Comparison of ENCODE assay signal across 1 cellular context in genomic region chr17:50459081-50459676, GRCh38.
TF ChIP-seq lines count a peak whose summit lies in the region.

No MANE protein-coding gene starts in this region.

TF ChIP-seq in HepG2, 621 proteins besides CTCF, POLR2A, EP300 and RAD21 (continued from another document and continues in another):
- TF ChIP-seq HBP1 (CRISPR knock-in tag; IDR thresholded peaks at IDR 0.05; ENCODE audit: low read depth) = no peak
- TF ChIP-seq ZNF264 (CRISPR knock-in tag; IDR thresholded peaks at IDR 0.05) = no peak
- 0 out of 2 replicates have a peak, but pooled peaks have one; percentile 12 for TF ChIP-seq ZNF615 (CRISPR knock-in tag; IDR thresholded peaks at IDR 0.05; ENCODE audit: borderline replicate concordance)
- TF ChIP-seq ZNF276 (CRISPR knock-in tag; IDR thresholded peaks at IDR 0.05; ENCODE audit: low read depth) = no peak
- TF ChIP-seq TFDP2 (CRISPR knock-in tag; IDR thresholded peaks at IDR 0.05) = no peak
- peak; percentile 42; the same call in 1 of the 2 replicates for TF ChIP-seq MIXL1 (CRISPR knock-in tag; IDR thresholded peaks at IDR 0.05)
- TF ChIP-seq ZNF530 (CRISPR knock-in tag; IDR thresholded peaks at IDR 0.05; ENCODE audit: low read depth) = no peak
- no peak; the same call in 1 of the 2 replicates for TF ChIP-seq FOXK2 (IDR thresholded peaks at IDR 0.05)
- peak; percentile 48; the same call in 1 of the 2 replicates for TF ChIP-seq ARID4A (CRISPR knock-in tag; IDR thresholded peaks at IDR 0.05; ENCODE audit: borderline replicate concordance)
- 0 out of 2 replicates have a peak, but pooled peaks have one; percentile 69 for TF ChIP-seq ZNF33B (CRISPR knock-in tag; IDR thresholded peaks at IDR 0.05)
- no peak for TF ChIP-seq E2F1 (CRISPR knock-in tag; IDR thresholded peaks at IDR 0.05)
- TF ChIP-seq ZNF350 (CRISPR knock-in tag; IDR thresholded peaks at IDR 0.05; ENCODE audit: borderline replicate concordance, low read depth) = no peak; the same call in 1 of the 2 replicates
- no peak for TF ChIP-seq ZNF629 (CRISPR knock-in tag; conservative IDR thresholded peaks at IDR 0.05)
- TF ChIP-seq ZNF230 (CRISPR knock-in tag; IDR thresholded peaks at IDR 0.05) = no peak
- TF ChIP-seq ZNF746 (CRISPR knock-in tag; IDR thresholded peaks at IDR 0.05) = 0 out of 2 replicates have a peak, but pooled peaks have one; percentile 42
- TF ChIP-seq ZNF709 (CRISPR knock-in tag; IDR thresholded peaks at IDR 0.05) = no peak
- TF ChIP-seq POLR2AphosphoS5 (IDR thresholded peaks at IDR 0.05; ENCODE audit: low read depth, low read length) = no peak
- no peak for TF ChIP-seq SP1 (IDR thresholded peaks at IDR 0.05)
- TF ChIP-seq SP1 (CRISPR knock-in tag; IDR thresholded peaks at IDR 0.05) = no peak
- TF ChIP-seq BCL6 (CRISPR knock-in tag; IDR thresholded peaks at IDR 0.05) = peak; percentile 61
- TF ChIP-seq HNRNPH1 (optimal IDR thresholded peaks at IDR 0.05; ENCODE audit: low read depth, low read length) = no peak
- TF ChIP-seq DBP (CRISPR knock-in tag; IDR thresholded peaks at IDR 0.05; ENCODE audit: not compliant biosample characterization) = no peak
- no peak for TF ChIP-seq TRIM24 (CRISPR knock-in tag; IDR thresholded peaks at IDR 0.05)
- TF ChIP-seq ZFYVE20 (CRISPR knock-in tag; IDR thresholded peaks at IDR 0.05; ENCODE audit: borderline replicate concordance, low read depth) = no peak
- TF ChIP-seq MEIS2 (CRISPR knock-in tag; IDR thresholded peaks at IDR 0.05) = no peak; the same call in 1 of the 2 replicates
- TF ChIP-seq TCF7 (IDR thresholded peaks at IDR 0.05; ENCODE audit: low read depth) = no peak; the same call in 1 of the 2 replicates
- no peak for TF ChIP-seq PRPF4 (IDR thresholded peaks at IDR 0.05; ENCODE audit: low read depth, low read length, poor library complexity, severe bottlenecking)
- TF ChIP-seq SAP130 (CRISPR knock-in tag; IDR thresholded peaks at IDR 0.05; ENCODE audit: low read depth) = peak; percentile 92
- peak; percentile 88 for TF ChIP-seq FOXA3 (CRISPR knock-in tag; IDR thresholded peaks at IDR 0.05)
- 0 out of 2 replicates have a peak, but pooled peaks have one; percentile 21 for TF ChIP-seq KLF11 (CRISPR knock-in tag; IDR thresholded peaks at IDR 0.05)
- no peak for TF ChIP-seq NR0B2 (CRISPR knock-in tag; IDR thresholded peaks at IDR 0.05)
- TF ChIP-seq STAT6 (CRISPR knock-in tag; IDR thresholded peaks at IDR 0.05; ENCODE audit: borderline replicate concordance) = no peak
- TF ChIP-seq CEBPG (CRISPR knock-in tag; IDR thresholded peaks at IDR 0.05) = peak; percentile 87
- peak; percentile 70 for TF ChIP-seq SKI (IDR thresholded peaks at IDR 0.05; ENCODE audit: partially characterized antibody)
- TF ChIP-seq ERF (CRISPR knock-in tag; IDR thresholded peaks at IDR 0.05) = peak; percentile 52; the same call in 1 of the 2 replicates
- TF ChIP-seq ZBTB20 (CRISPR knock-in tag; IDR thresholded peaks at IDR 0.05; ENCODE audit: borderline replicate concordance, low read depth) = peak; percentile 44; the same call in 1 of the 2 replicates
- no peak for TF ChIP-seq ZNF552 (CRISPR knock-in tag; IDR thresholded peaks at IDR 0.05; ENCODE audit: borderline replicate concordance)
- no peak for TF ChIP-seq ZNF639 (CRISPR knock-in tag; conservative IDR thresholded peaks at IDR 0.05)
- no peak for TF ChIP-seq ZBTB25 (CRISPR knock-in tag; IDR thresholded peaks at IDR 0.05)
- TF ChIP-seq ZNF850 (CRISPR knock-in tag; conservative IDR thresholded peaks at IDR 0.05) = no peak
- no peak for TF ChIP-seq ZNF616 (CRISPR knock-in tag; IDR thresholded peaks at IDR 0.05; ENCODE audit: low read depth)
- peak; percentile 48; the same call in 1 of the 2 replicates for TF ChIP-seq YEATS2 (CRISPR knock-in tag; IDR thresholded peaks at IDR 0.05; ENCODE audit: borderline replicate concordance)
- TF ChIP-seq ZNF720 (CRISPR knock-in tag; IDR thresholded peaks at IDR 0.05) = no peak
- 0 out of 2 replicates have a peak, but pooled peaks have one; percentile 34 for TF ChIP-seq CHD4 (IDR thresholded peaks at IDR 0.05; ENCODE audit: borderline replicate concordance, low read length)
- no peak for TF ChIP-seq ZNF672 (CRISPR knock-in tag; IDR thresholded peaks at IDR 0.05)
- TF ChIP-seq GMEB2 (CRISPR knock-in tag; IDR thresholded peaks at IDR 0.05; ENCODE audit: low read depth) = no peak
- no peak for TF ChIP-seq MXD4 (CRISPR knock-in tag; IDR thresholded peaks at IDR 0.05)
- no peak for TF ChIP-seq SRSF1 (optimal IDR thresholded peaks at IDR 0.05; ENCODE audit: low read depth, low read length)
- no peak for TF ChIP-seq MYNN (CRISPR knock-in tag; IDR thresholded peaks at IDR 0.05; ENCODE audit: low read depth)
